ENCODE assay signal across 18 cellular contexts in genomic region chr6:127794405-127794804, GRCh38.
A peak's percentile ranks its signal among the peaks of the same experiment; 100 is the strongest.
DNase-seq lines count a peak whose midpoint lies in the region; ATAC-seq lines count a peak whose summit lies in the region.
"Had no signal": no experiment of that assay in that cellular context is flagged by ENCODE, and none has a peak within 500 bp of the region (broad histone marks: within the 10 kb centered on the region; RNA-seq: fewer than 3 reads in every experiment).

No MANE protein-coding gene starts in this region.

- H3K4me1 ChIP-seq in CD8-positive, alpha-beta memory T cell (ENCODE audit: insufficient read depth, low read length), result peaks cover 72% of the 10 kb centered on the region
- peaks cover 39 to 43% of the 10 kb centered on the region in 2 donors for H3K4me1 ChIP-seq in naive thymus-derived CD4-positive, alpha-beta T cell (ENCODE audit: control insufficient read depth in 2 of 2, insufficient read depth in 2 of 2, low read length in 2 of 2)

- intact Hi-C loops in naive thymus-derived CD4-positive, alpha-beta T cell (cut with micrococcal nuclease), result loop anchor here in 1 of 2 donors (1.0 kb wide), 1 partner anchor 10 kb away; no protein-coding TSS in a partner anchor

- DNase-seq in activated T-cell treated with anti-CD3 and anti-CD28 coated beads, Interleukin-2, amount 50 U/mL, for 24 hours, result no peak
- DNase-seq in activated T-cell treated with anti-CD3 and anti-CD28 coated beads for 4 hours (no peak), MV-4-11 (lab: John Stamatoyannopoulos, UW) (no peak), SIG-M5 (lab: John Stamatoyannopoulos, UW) (no peak), activated gamma-delta T cell (lab: John Stamatoyannopoulos, UW) (no peak)
- no peak for DNase-seq in CD8-positive, alpha-beta memory T cell
- DNase-seq in naive thymus-derived CD4-positive, alpha-beta T cell, result peak in 2 of 9 donors; percentile 12 to 18
- DNase-seq: Calu3, DMS53, H7, NCI-H1105, NCI-H1694 treated with DMSO at 0.1 percent for 48 hours, NCI-H2107, NCI-H446 treated with DMSO at 0.1 percent for 48 hours, NCI-H748 treated with DMSO at 0.1 percent for 48 hours, RPMI8226 had no signal

- no peak for ATAC-seq in activated T-helper 17 cell treated with anti-CD3 and anti-CD28 coated beads, Interleukin-2, amount 50 U/mL, for 72 hours (replicated peaks)
- peak; percentile 39 for ATAC-seq in naive thymus-derived CD4-positive, alpha-beta T cell

- H3K27me3 Mint-ChIP-seq in activated T-cell treated with anti-CD3 and anti-CD28 coated beads, Interleukin-2, amount 50 U/mL, for 24 hours, result no peaks in the 10 kb centered on the region
- H3K27me3 Mint-ChIP-seq in CD8-positive, alpha-beta memory T cell, result no peaks in the 10 kb centered on the region
- no peaks in the 10 kb centered on the region for H3K27me3 Mint-ChIP-seq in activated T-helper 17 cell treated with anti-CD3 and anti-CD28 coated beads, Interleukin-2, amount 50 U/mL, for 72 hours
- H3K27me3 Mint-ChIP-seq in naive thymus-derived CD4-positive, alpha-beta T cell, result no peaks in the 10 kb centered on the region

- H3K9me3 ChIP-seq in CD8-positive, alpha-beta memory T cell (ENCODE audit: low read length), result no peaks in the 10 kb centered on the region
- H3K9me3 ChIP-seq in naive thymus-derived CD4-positive, alpha-beta T cell (ENCODE audit: control insufficient read depth in 2 of 3, low read length in 3 of 3), result no peaks in the 10 kb centered on the region

- peak overlapping the region; percentile 80 for H3K27ac Mint-ChIP-seq in activated T-cell treated with anti-CD3 and anti-CD28 coated beads, Interleukin-2, amount 50 U/mL, for 24 hours
- H3K27ac Mint-ChIP-seq in CD8-positive, alpha-beta memory T cell, result peak overlapping the region in 7 of 8 donors; percentile 3 to 86 (median 49)
- no peak overlapping the region for H3K27ac Mint-ChIP-seq in activated T-helper 17 cell treated with anti-CD3 and anti-CD28 coated beads, Interleukin-2, amount 50 U/mL, for 72 hours
- H3K27ac Mint-ChIP-seq in naive thymus-derived CD4-positive, alpha-beta T cell, result peak overlapping the region in 8 of 9 donors; percentile 2 to 89 (median 28)
- H3K27ac Mint-ChIP-seq: CD14-positive monocyte had no signal

- POLR2A ChIA-PET in CD8-positive, alpha-beta memory T cell (lab: Charles Lee), result no interaction called here
- POLR2A ChIA-PET in naive thymus-derived CD4-positive, alpha-beta T cell (lab: Charles Lee), result interaction anchor here (0.6 to 0.8 kb wide), 2 partner anchors 12 to 423 kb away, joined by 3 read pairs; no protein-coding TSS in a partner anchor

- peaks cover 80% of the 10 kb centered on the region for H3K4me1 Mint-ChIP-seq in activated T-cell treated with anti-CD3 and anti-CD28 coated beads, Interleukin-2, amount 50 U/mL, for 24 hours (ENCODE audit: low read depth)
- H3K4me1 Mint-ChIP-seq in CD8-positive, alpha-beta memory T cell, result peaks cover 77 to 92% (median 92%) of the 10 kb centered on the region in 3 donors
- H3K4me1 Mint-ChIP-seq in activated T-helper 17 cell treated with anti-CD3 and anti-CD28 coated beads, Interleukin-2, amount 50 U/mL, for 72 hours, result peaks cover 53% of the 10 kb centered on the region
- peaks cover 48 to 96% (median 88%) of the 10 kb centered on the region in 7 donors for H3K4me1 Mint-ChIP-seq in naive thymus-derived CD4-positive, alpha-beta T cell
- H3K4me1 Mint-ChIP-seq: CD14-positive monocyte had no signal

- peaks cover 33% of the 10 kb centered on the region for H3K36me3 Mint-ChIP-seq in activated T-cell treated with anti-CD3 and anti-CD28 coated beads, Interleukin-2, amount 50 U/mL, for 24 hours (ENCODE audit: low read depth)
- peaks cover 5 to 53% (median 23%) of the 10 kb centered on the region in 3 donors for H3K36me3 Mint-ChIP-seq in CD8-positive, alpha-beta memory T cell
- peaks cover 55% of the 10 kb centered on the region for H3K36me3 Mint-ChIP-seq in activated T-helper 17 cell treated with anti-CD3 and anti-CD28 coated beads, Interleukin-2, amount 50 U/mL, for 72 hours (ENCODE audit: low read depth)
- peaks cover 11 to 48% (median 23%) of the 10 kb centered on the region in 5 donors for H3K36me3 Mint-ChIP-seq in naive thymus-derived CD4-positive, alpha-beta T cell
- H3K36me3 Mint-ChIP-seq: CD14-positive monocyte had no signal

- CTCF ChIA-PET in CD8-positive, alpha-beta memory T cell (lab: Charles Lee), result no interaction called here
- CTCF ChIA-PET in naive thymus-derived CD4-positive, alpha-beta T cell (lab: Charles Lee), result interaction anchor here (0.6 to 0.9 kb wide), 2 partner anchors 12 to 75 kb away, joined by 3 read pairs; no protein-coding TSS in a partner anchor

- no peaks in the 10 kb centered on the region for H3K9me3 Mint-ChIP-seq in activated T-cell treated with anti-CD3 and anti-CD28 coated beads, Interleukin-2, amount 50 U/mL, for 24 hours
- no peaks in the 10 kb centered on the region for H3K9me3 Mint-ChIP-seq in CD8-positive, alpha-beta memory T cell
- H3K9me3 Mint-ChIP-seq in activated T-helper 17 cell treated with anti-CD3 and anti-CD28 coated beads, Interleukin-2, amount 50 U/mL, for 72 hours, result no peaks in the 10 kb centered on the region
- peaks cover 0 to 2% (median 0%) of the 10 kb centered on the region in 11 donors for H3K9me3 Mint-ChIP-seq in naive thymus-derived CD4-positive, alpha-beta T cell

- H3K4me3 Mint-ChIP-seq in activated T-cell treated with anti-CD3 and anti-CD28 coated beads, Interleukin-2, amount 50 U/mL, for 24 hours, result peak overlapping the region; percentile 28
- peak overlapping the region in 5 of 7 donors; percentile 2 to 40 (median 20) for H3K4me3 Mint-ChIP-seq in CD8-positive, alpha-beta memory T cell
- H3K4me3 Mint-ChIP-seq in activated T-helper 17 cell treated with anti-CD3 and anti-CD28 coated beads, Interleukin-2, amount 50 U/mL, for 72 hours, result peak overlapping the region; percentile 11
- peak overlapping the region; percentile 9 to 61 (median 30) for H3K4me3 Mint-ChIP-seq in naive thymus-derived CD4-positive, alpha-beta T cell
- H3K4me3 Mint-ChIP-seq: CD14-positive monocyte had no signal

- peaks cover 4% of the 10 kb centered on the region for H3K36me3 ChIP-seq in CD8-positive, alpha-beta memory T cell (ENCODE audit: insufficient read depth, low read length)
- peaks cover 0 to 16% (median under 1%) of the 10 kb centered on the region in 3 experiments for H3K36me3 ChIP-seq in naive thymus-derived CD4-positive, alpha-beta T cell (ENCODE audit: control insufficient read depth in 2 of 3, insufficient read depth in 3 of 3, low read length in 3 of 3)

- no peaks in the 10 kb centered on the region for H3K27me3 ChIP-seq in CD8-positive, alpha-beta memory T cell (ENCODE audit: insufficient read depth, low read length, poor library complexity, severe bottlenecking)
- H3K27me3 ChIP-seq in naive thymus-derived CD4-positive, alpha-beta T cell (ENCODE audit: control insufficient read depth in 2 of 2, insufficient read depth in 2 of 2, low read length in 2 of 2), result no peaks in the 10 kb centered on the region

- no peak overlapping the region for H3K4me3 ChIP-seq in CD8-positive, alpha-beta memory T cell (ENCODE audit: low read length)
- no peak overlapping the region for H3K4me3 ChIP-seq in naive thymus-derived CD4-positive, alpha-beta T cell (ENCODE audit: low read length)

- H3K27ac ChIP-seq in CD8-positive, alpha-beta memory T cell (ENCODE audit: low read depth, low read length), result no peak overlapping the region
- no peak overlapping the region for H3K27ac ChIP-seq in naive thymus-derived CD4-positive, alpha-beta T cell (ENCODE audit: low read depth, low read length)
